ENCODE assay signal across 17 cellular contexts in genomic region chr17:67165201-67165600, GRCh38.
DNase-seq lines count a peak whose midpoint lies in the region; TF ChIP-seq lines count a peak whose summit lies in the region.
"Had no signal": no experiment of that assay in that cellular context is flagged by ENCODE, and none has a peak within 500 bp of the region (broad histone marks: within the 10 kb centered on the region; RNA-seq: fewer than 3 reads in every experiment).

No MANE protein-coding gene starts in this region.

- WGBS in adrenal gland, 4 donors, result 58 to 64% (median 61%) methylated on average over 6 of the region's 6 CpGs
- 49 to 84% (median 67%) methylated on average over 6 of the region's 6 CpGs for WGBS in spleen, 5 donors

- H3K4me3 ChIP-seq in adrenal gland (no peak overlapping the region), spleen (no peak overlapping the region)
- H3K4me3 ChIP-seq: MG63, tibial artery had no signal

- TF ChIP-seq POLR2A in adrenal gland (IDR thresholded peaks at IDR 0.05), result no peak
- no peak for TF ChIP-seq POLR2A in spleen (IDR thresholded peaks at IDR 0.05)

- no peaks in the 10 kb centered on the region for H3K9me3 ChIP-seq in adrenal gland (replicated peaks in 1 of 3)
- no peaks in the 10 kb centered on the region for H3K9me3 ChIP-seq in spleen
- H3K9me3 ChIP-seq: BE2C, MG63, tibial artery had no signal

- H3K27ac ChIP-seq in adrenal gland (peak overlapping the region in 4 of 5 donors; percentile 12 to 62 (median 38)), layer of hippocampus (ENCODE audit: low read depth, low read length) (peak overlapping the region; percentile 38), spleen (peak overlapping the region in 5 of 8 donors; percentile 5 to 68 (median 41))
- H3K27ac ChIP-seq: tibial artery had no signal

- TF ChIP-seq CTCF in adrenal gland (IDR thresholded peaks at IDR 0.05), result peak in 3 of 6 experiments; percentile 21 to 45 (median 31)
- peak in 3 of 11 experiments; percentile 8 to 23 (median 16) for TF ChIP-seq CTCF in spleen (IDR thresholded peaks at IDR 0.05 in 8 of 11, conservative IDR thresholded peaks at IDR 0.05 in 3 of 11)

- H3K36me3 ChIP-seq in adrenal gland (replicated peaks in 1 of 2) (peaks cover 0 to 29% of the 10 kb centered on the region in 2 donors), spleen (peaks cover 0 to 99% (median 41%) of the 10 kb centered on the region in 6 donors)

- intact Hi-C loops in adrenal gland (cut with DNase I) (no loop called here), spleen (cut with DNase I; ENCODE audit: low total_unique reads) (no loop called here)

- DNase-seq in MV-4-11 (lab: John Stamatoyannopoulos, UW) (peak; percentile 96), adrenal gland (peak in 6 of 7 donors; percentile 37 to 63 (median 45)), spleen (no peak), glomerular visceral epithelial cell (ENCODE audit: extremely low spot score) (no peak), SHP77 (lab: John Stamatoyannopoulos, UW) (no peak), NCI-H2107 treated with DMSO at 0.1 percent for 48 hours (lab: John Stamatoyannopoulos, UW; ENCODE audit: unreplicated experiment) (no peak), NCI-H187 treated with DMSO at 0.1 percent for 48 hours (lab: John Stamatoyannopoulos, UW) (no peak)
- DNase-seq: activated CD8-positive, alpha-beta T cell treated with anti-CD3 and anti-CD28 coated beads, Interleukin-2, amount 10 ng/mL, durations not matched to agents 7 days and 5 days; BE2C; GDM1; mesendoderm; MG63; NCI-H2081 treated with DMSO at 0.1 percent for 48 hours; NCI-H526 treated with DMSO at 0.1 percent for 48 hours; T-helper 1 cell had no signal

- H3K27me3 ChIP-seq in adrenal gland (no peaks in the 10 kb centered on the region), layer of hippocampus (ENCODE audit: control insufficient read depth, insufficient read depth, low read length) (no peaks in the 10 kb centered on the region), spleen (replicated peaks in 1 of 7) (no peaks in the 10 kb centered on the region)
- H3K27me3 ChIP-seq: BE2C, MG63, tibial artery had no signal

- peaks cover 0 to 20% of the 10 kb centered on the region in 2 donors for H3K4me1 ChIP-seq in adrenal gland (replicated peaks in 1 of 2)
- H3K4me1 ChIP-seq in spleen, result peaks cover 0 to 10% (median 2%) of the 10 kb centered on the region in 6 donors
- H3K4me1 ChIP-seq: tibial artery had no signal

Comparison
In these comparisons a context has a peak if more than half of its experiments do, and no peak if none do; other contexts are left out.
1. DNase-seq: peak in MV-4-11 (single experiment) and adrenal gland (6 of 7); none in spleen (single experiment), glomerular visceral epithelial cell (single experiment), SHP77 (0 of 2), NCI-H2107 treated with DMSO at 0.1 percent for 48 hours (single experiment) and NCI-H187 treated with DMSO at 0.1 percent for 48 hours (single experiment).
2. Peak in every context shown above with its lines, with median percentiles within 50 percentile points of each other: H3K27ac ChIP-seq.